ENCODE assay signal across 23 cellular contexts in the genomic region with DNA sequence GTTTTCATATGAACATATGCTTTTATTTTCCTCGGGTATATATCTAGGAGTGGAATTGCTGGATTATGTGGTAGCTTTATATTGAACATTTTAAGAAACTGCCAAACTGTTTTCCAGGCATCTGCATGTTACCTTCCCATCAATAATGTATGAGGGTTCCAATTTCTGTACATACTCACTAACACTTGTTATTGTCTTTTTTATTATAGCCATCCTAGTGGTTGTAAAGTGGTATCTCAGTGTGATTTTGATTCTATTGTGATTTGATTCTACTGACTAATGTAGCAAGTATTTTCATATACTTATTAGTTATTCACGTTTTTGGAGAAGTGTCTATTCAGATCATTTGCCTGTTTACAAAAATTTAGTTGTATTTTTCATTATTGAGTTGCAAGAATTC. TPM values are rescaled to one million over a fixed set of nuclear protein-coding genes. Genes with fewer than 3 reads are reported as not detected.
DNase-seq lines count a peak whose midpoint lies in the region; ATAC-seq and TF ChIP-seq lines count a peak whose summit lies in the region.
"Had no signal": no experiment of that assay in that cellular context is flagged by ENCODE, and none has a peak within 500 bp of the region (broad histone marks: within the 10 kb centered on the region; RNA-seq: fewer than 3 reads in every experiment).

No MANE protein-coding gene starts in this region.

- TF ChIP-seq CTCF in right atrium auricular region (IDR thresholded peaks at IDR 0.05), result no peak
- TF ChIP-seq CTCF in endodermal cell (conservative IDR thresholded peaks at IDR 0.05), result peak; percentile 34

- no peaks in the 10 kb centered on the region for H3K9me3 Mint-ChIP-seq in endodermal cell
- H3K9me3 Mint-ChIP-seq: activated naive CD8-positive, alpha-beta T cell treated with anti-CD3 and anti-CD28 coated beads, Interleukin-2, amount 50 U/mL, for 24 hours; CD8-positive, alpha-beta T cell had no signal

- H3K27me3 Mint-ChIP-seq in endodermal cell (ENCODE audit: insufficient read depth), result peaks cover 5% of the 10 kb centered on the region

- H3K4me3 Mint-ChIP-seq in endodermal cell, result no peak overlapping the region
- H3K4me3 Mint-ChIP-seq: activated naive CD8-positive, alpha-beta T cell treated with anti-CD3 and anti-CD28 coated beads, Interleukin-2, amount 50 U/mL, for 24 hours; CD8-positive, alpha-beta T cell had no signal

- 100% methylated on average over 1 of the region's 2 CpGs; no CpG with 5 or more reads in 1 of the 2 experiments for WGBS in endodermal cell (ENCODE audit: insufficient coverage in 1 of 2, insufficient read length in 1 of 2), 2 experiments

- no peaks in the 10 kb centered on the region for H3K9me3 ChIP-seq in right atrium auricular region
- H3K9me3 ChIP-seq in HUES6 (ENCODE audit: control insufficient read depth, insufficient read depth, low read depth, low read length), result no peaks in the 10 kb centered on the region
- no peaks in the 10 kb centered on the region for H3K9me3 ChIP-seq in endodermal cell (ENCODE audit: control insufficient read depth, low read length)
- H3K9me3 ChIP-seq in skeletal muscle tissue (ENCODE audit: control insufficient read depth in 3 of 3, low read length in 3 of 3), result no peaks in the 10 kb centered on the region
- H3K9me3 ChIP-seq: colonic mucosa, mucosa of descending colon, neutrophil had no signal

- no peaks in the 10 kb centered on the region for H3K27me3 ChIP-seq in right atrium auricular region
- H3K27me3 ChIP-seq in HUES6 (ENCODE audit: control insufficient read depth, insufficient read depth, low read length), result no peaks in the 10 kb centered on the region; the same call in 1 of the 2 replicates
- H3K27me3 ChIP-seq in endodermal cell (ENCODE audit: control insufficient read depth, insufficient read depth, low read length, poor library complexity, severe bottlenecking), result no peaks in the 10 kb centered on the region
- no peaks in the 10 kb centered on the region for H3K27me3 ChIP-seq in skeletal muscle tissue (ENCODE audit: control insufficient read depth in 3 of 3, insufficient read depth in 3 of 3, low read length in 3 of 3)
- H3K27me3 ChIP-seq: colonic mucosa had no signal

- intact Hi-C loops in Right ventricle myocardium superior (cut with DNase I), result no loop called here

- H3K27ac ChIP-seq in right atrium auricular region (peak overlapping the region; percentile 83 to 90), HUES6 (ENCODE audit: low read depth, low read length) (no peak overlapping the region), endodermal cell (ENCODE audit: low read depth, low read length) (no peak overlapping the region), skeletal muscle tissue (ENCODE audit: low read depth, low read length) (peak overlapping the region; percentile 93)
- H3K27ac ChIP-seq: colonic mucosa, neutrophil, WERI-Rb-1 had no signal

- ATAC-seq in Right ventricle myocardium superior (ENCODE audit: poor library complexity), result no peak
- ATAC-seq: activated naive CD8-positive, alpha-beta T cell treated with anti-CD3 and anti-CD28 coated beads, Interleukin-2, amount 50 U/mL, for 24 hours; CD8-positive, alpha-beta T cell; mucosa of descending colon had no signal

- H3K36me3 ChIP-seq in right atrium auricular region (no peaks in the 10 kb centered on the region), HUES6 (ENCODE audit: control insufficient read depth, insufficient read depth, low read length) (no peaks in the 10 kb centered on the region), endodermal cell (ENCODE audit: control insufficient read depth, insufficient read depth, low read length) (no peaks in the 10 kb centered on the region), skeletal muscle tissue (ENCODE audit: control insufficient read depth in 3 of 3, insufficient read depth in 3 of 3, low read length in 3 of 3) (no peaks in the 10 kb centered on the region)
- H3K36me3 ChIP-seq: colonic mucosa, neutrophil, WERI-Rb-1 had no signal

- H3K4me1 ChIP-seq in right atrium auricular region (peaks cover 0 to 24% of the 10 kb centered on the region in 2 donors), HUES6 (ENCODE audit: control insufficient read depth, insufficient read depth, low read length) (peaks cover 4% of the 10 kb centered on the region; the same call in 1 of the 2 replicates), endodermal cell (ENCODE audit: control insufficient read depth, insufficient read depth, low read length) (peaks cover 4% of the 10 kb centered on the region), skeletal muscle tissue (ENCODE audit: control insufficient read depth in 3 of 3, insufficient read depth in 3 of 3, low read length in 3 of 3) (peaks cover 13 to 29% (median 22%) of the 10 kb centered on the region in 3 donors)
- H3K4me1 ChIP-seq: colonic mucosa had no signal

- no peak overlapping the region for H3K27ac Mint-ChIP-seq in endodermal cell
- H3K27ac Mint-ChIP-seq: activated naive CD8-positive, alpha-beta T cell treated with anti-CD3 and anti-CD28 coated beads, Interleukin-2, amount 50 U/mL, for 24 hours; CD8-positive, alpha-beta T cell had no signal

- no peak for DNase-seq in right atrium auricular region (ENCODE audit: low spot score)
- DNase-seq in Right ventricle myocardium superior, result no peak
- no peak for DNase-seq in endodermal cell
- no peak for DNase-seq in T-helper 9 cell
- DNase-seq in NCI-H2196 (lab: John Stamatoyannopoulos, UW; ENCODE audit: unreplicated experiment), result no peak
- no peak for DNase-seq in ACHN
- DNase-seq: activated CD4-positive, alpha-beta T cell treated with anti-CD3 and anti-CD28 coated beads, Interleukin-2, amount 50 U/mL, for 4 hours; activated effector memory CD4-positive, alpha-beta T cell treated with anti-CD3 and anti-CD28 coated beads, Interleukin-2, amount 50 U/mL, for 16 hours; activated naive CD8-positive, alpha-beta T cell treated with anti-CD3 and anti-CD28 coated beads, Interleukin-2, amount 50 U/mL, for 24 hours; CD8-positive, alpha-beta T cell; colonic mucosa; IMR-90; mucosa of descending colon; NCI-H146; NCI-H510A; retina; SHP77 treated with DMSO at 0.1 percent for 48 hours; trophoblast cell; WERI-Rb-1 had no signal

- peaks cover 25% of the 10 kb centered on the region for H3K4me1 Mint-ChIP-seq in endodermal cell

- H3K4me3 ChIP-seq in right atrium auricular region, result peak overlapping the region; percentile 65 to 68
- peak overlapping the region; percentile 98 for H3K4me3 ChIP-seq in HUES6 (ENCODE audit: low read depth, low read length)
- peak overlapping the region; percentile 85 for H3K4me3 ChIP-seq in endodermal cell (ENCODE audit: low read length)
- peak overlapping the region; percentile 72 to 93 (median 91) for H3K4me3 ChIP-seq in skeletal muscle tissue (ENCODE audit: low read length in 3 of 3)
- H3K4me3 ChIP-seq: colonic mucosa, mucosa of descending colon had no signal

- H3K36me3 Mint-ChIP-seq in endodermal cell (ENCODE audit: low read depth), result no peaks in the 10 kb centered on the region
- H3K36me3 Mint-ChIP-seq: CD8-positive, alpha-beta T cell had no signal

- H3K9ac ChIP-seq in HUES6 (ENCODE audit: low read length) (no peak overlapping the region), endodermal cell (ENCODE audit: extremely low read depth, low read length, poor library complexity, severe bottlenecking) (no peak overlapping the region), skeletal muscle tissue (ENCODE audit: low read depth in 1 of 3, low read length in 3 of 3) (peak overlapping the region; percentile 92 to 97 (median 95))

- in situ Hi-C loops in ACHN (cut with HindIII; ENCODE audit: low pct_ligation_motif_present, low pct_unique_long_range_greater_than_20kb, low sequenced_read_pairs), result no loop called here

RNA-seq across cellular contexts. Expression of a gene that starts 2.0 kb away (rescaled TPM):
- total RNA-seq in right atrium auricular region (10 to 100 TPM; 38.7 to 94.3 TPM), Right ventricle myocardium superior (68.9 TPM), endodermal cell (1 to 10 TPM; 6.2 to 8.9 TPM), skeletal muscle tissue (24.0 TPM)
- 6.4 TPM for polyA plus RNA-seq in endodermal cell (2013, experiment 1 of 2)
- polyA plus RNA-seq in endodermal cell (2013, experiment 2 of 2), result 5.9 TPM
- total RNA-seq: CD8-positive, alpha-beta T cell; IMR-90; OCI-LY7 had no signal
- polyA plus RNA-seq: IMR-90 had no signal

Comparison
In these comparisons a context has a peak if more than half of its experiments do, and no peak if none do; other contexts are left out.
1. H3K27ac ChIP-seq: peak in right atrium auricular region (2 of 2) and skeletal muscle tissue (single experiment); none in HUES6 (single experiment) and endodermal cell (single experiment).
2. H3K9ac ChIP-seq: peak in skeletal muscle tissue (3 of 3); none in HUES6 (single experiment) and endodermal cell (single experiment).
3. Peak in every context shown above with its lines, with median percentiles within 50 percentile points of each other: H3K4me3 ChIP-seq.